ENCODE assay signal across 8 cellular contexts in genomic region chr6:89352329-89353117, GRCh38. TPM values are rescaled to one million over a fixed set of nuclear protein-coding genes. Genes with fewer than 3 reads are reported as not detected.
A peak's percentile ranks its signal among the peaks of the same experiment; 100 is the strongest.
DNase-seq lines count a peak whose midpoint lies in the region; ATAC-seq and TF ChIP-seq lines count a peak whose summit lies in the region.

Gene UBE2J1, minus strand, starts transcription at chr6:89352722. Its CDS starts 153 bp downstream, at chr6:89352569.

- no peak for TF ChIP-seq CTCF in endothelial cell (IDR thresholded peaks at IDR 0.05; ENCODE audit: unreplicated experiment)

- peak; percentile 87 to 90 for DNase-seq in AML-193 (lab: John Stamatoyannopoulos, UW)
- peak; percentile 81 for DNase-seq in NOMO-1 treated with DMSO at 0.1 percent for 48 hours (lab: John Stamatoyannopoulos, UW; ENCODE audit: unreplicated experiment)
- DNase-seq in activated CD8-positive, alpha-beta memory T cell treated with anti-CD3 and anti-CD28 coated beads, Interleukin-2, amount 50 U/mL, for 48 hours: peak; percentile 89
- DNase-seq in endothelial cell (ENCODE audit: low spot score): peak; percentile 84
- DNase-seq in midbrain (lab: John Stamatoyannopoulos, UW): peak; percentile 90
- peak; percentile 73 for DNase-seq in stimulated activated CD8-positive, alpha-beta memory T cell treated with anti-CD3 and anti-CD28 coated beads, Interleukin-15, amount 100 ng/mL, for 48 hours (ENCODE audit: low read depth in 2 of 2)

- peak within 1 kb of the TSS; percentile 96 for H3K27ac Mint-ChIP-seq in endothelial cell (ENCODE audit: unreplicated experiment)

- peaks cover 43% of the 10 kb centered on the region for H3K4me1 Mint-ChIP-seq in endothelial cell (ENCODE audit: unreplicated experiment)

- ATAC-seq in GM18907 (IDR thresholded peaks at IDR 0.05; ENCODE audit: unreplicated experiment): peak; percentile 43
- ATAC-seq in HG03196 (IDR thresholded peaks at IDR 0.05; ENCODE audit: unreplicated experiment): peak; percentile 39

- peaks cover 8% of the 10 kb centered on the region for H3K36me3 Mint-ChIP-seq in endothelial cell (ENCODE audit: low read depth, unreplicated experiment)

- no peaks in the 10 kb centered on the region for H3K9me3 Mint-ChIP-seq in endothelial cell (ENCODE audit: unreplicated experiment)

- H3K27me3 Mint-ChIP-seq in endothelial cell (ENCODE audit: unreplicated experiment): peaks cover 4% of the 10 kb centered on the region

- peak within 1 kb of the TSS; percentile 98 for H3K4me3 Mint-ChIP-seq in endothelial cell (ENCODE audit: unreplicated experiment)

RNA-seq across cellular contexts. Expression of gene UBE2J1, which starts in this region (rescaled TPM):
- 43.7 TPM for total RNA-seq in endothelial cell (ENCODE audit: unreplicated experiment)

Comparison
In these comparisons a context has a peak if more than half of its experiments do, and no peak if none do; other contexts are left out.
1. Peak in every context shown above with its lines: DNase-seq and ATAC-seq.